11 cellular contexts compared by ENCODE assay signal in the genomic region with DNA sequence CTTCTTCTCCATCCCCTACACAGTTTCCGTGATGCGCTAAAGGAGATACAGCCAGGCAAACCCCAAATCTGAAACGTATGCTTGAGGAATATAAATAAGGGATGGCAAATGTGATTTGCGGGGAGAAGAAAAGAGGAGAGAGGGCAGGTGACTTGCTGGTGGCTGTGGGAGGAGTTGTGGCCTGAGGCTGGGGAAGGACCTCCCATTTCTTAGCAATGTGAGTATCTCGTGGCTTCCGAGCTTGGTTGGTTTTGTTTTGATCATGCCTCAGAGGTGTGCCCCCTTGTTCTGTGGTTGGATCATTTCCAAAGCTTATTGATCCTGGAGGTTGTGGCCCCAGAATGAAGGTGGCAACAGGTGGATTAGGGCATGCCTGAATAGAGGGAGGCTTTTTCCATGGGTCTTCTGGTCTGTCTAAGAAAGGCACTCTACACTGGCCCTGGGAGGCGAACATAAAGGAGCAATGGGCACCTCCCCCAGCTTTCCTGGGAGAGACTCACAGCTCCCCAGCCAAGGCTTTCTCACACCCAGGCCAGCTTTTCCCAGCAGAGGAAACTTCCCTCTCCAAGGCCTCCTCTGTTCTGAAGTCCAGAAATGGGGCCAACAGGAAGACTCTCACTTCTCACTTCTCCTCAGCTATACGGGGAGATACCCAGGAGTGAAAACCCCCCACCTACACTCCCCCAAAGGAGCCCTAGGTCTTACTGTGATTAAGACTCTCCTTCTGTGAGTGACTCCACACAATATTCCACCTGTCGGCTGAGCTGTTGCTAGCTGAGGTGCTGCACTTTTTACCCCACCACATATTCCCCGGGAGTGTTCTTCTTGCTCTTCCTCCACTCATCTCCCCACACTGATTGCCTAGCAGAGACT. TPM values are rescaled to one million over a fixed set of nuclear protein-coding genes. Genes with fewer than 3 reads are reported as not detected.
DNase-seq lines count a peak whose midpoint lies in the region; ATAC-seq lines count a peak whose summit lies in the region.
"Had no signal": no experiment of that assay in that cellular context is flagged by ENCODE, and none has a peak within 500 bp of the region (broad histone marks: within the 10 kb centered on the region; RNA-seq: fewer than 3 reads in every experiment).

No MANE protein-coding gene starts in this region.

- intact Hi-C loops in Right ventricle myocardium superior (cut with DNase I), result no loop called here

- no peak overlapping the region for H3K27ac Mint-ChIP-seq in activated naive CD4-positive, alpha-beta T cell treated with anti-CD3 and anti-CD28 coated beads, Interleukin-2, amount 10 ng/mL, durations not matched to agents 7 days and 5 days

- peak; percentile 43 for DNase-seq in activated naive CD4-positive, alpha-beta T cell treated with Interleukin-2 at 50 U/mL for 16 hours
- no peak for DNase-seq in activated naive CD4-positive, alpha-beta T cell (lab: John Stamatoyannopoulos, UW)
- DNase-seq in activated naive CD4-positive, alpha-beta T cell treated with anti-CD3 and anti-CD28 coated beads, Interleukin-2, amount 10 ng/mL, durations not matched to agents 7 days and 5 days, result peak; percentile 32
- DNase-seq in stimulated activated naive CD8-positive, alpha-beta T cell treated with anti-CD3 and anti-CD28 coated beads, Interleukin-15, Interleukin-2, amounts not matched to agents 100 U/mL and 50 U/mL, for 24 hours, result peak; percentile 56
- no peak for DNase-seq in DMS 273 treated with DMSO at 0.1 percent for 48 hours (lab: John Stamatoyannopoulos, UW)
- DNase-seq in central memory CD4-positive, alpha-beta T cell, result no peak
- DNase-seq in Right ventricle myocardium superior, result no peak

- H3K9me3 Mint-ChIP-seq in activated naive CD4-positive, alpha-beta T cell treated with anti-CD3 and anti-CD28 coated beads, Interleukin-2, amount 10 ng/mL, durations not matched to agents 7 days and 5 days, result no peaks in the 10 kb centered on the region

- H3K4me1 Mint-ChIP-seq in activated naive CD4-positive, alpha-beta T cell treated with anti-CD3 and anti-CD28 coated beads, Interleukin-2, amount 10 ng/mL, durations not matched to agents 7 days and 5 days, result peaks cover 11% of the 10 kb centered on the region

- ATAC-seq in HG03060 (IDR thresholded peaks at IDR 0.05; ENCODE audit: low read depth, unreplicated experiment) (peak; percentile 52), Right ventricle myocardium superior (ENCODE audit: poor library complexity) (no peak)
- ATAC-seq in stimulated activated naive CD8-positive, alpha-beta T cell treated with anti-CD3 and anti-CD28 coated beads, Interleukin-15, Interleukin-2, amounts not matched to agents 100 U/mL and 50 U/mL, for 24 hours, result peak; percentile 88

- H3K36me3 Mint-ChIP-seq in activated naive CD4-positive, alpha-beta T cell treated with anti-CD3 and anti-CD28 coated beads, Interleukin-2, amount 10 ng/mL, durations not matched to agents 7 days and 5 days, result no peaks in the 10 kb centered on the region

- no peak overlapping the region for H3K4me3 Mint-ChIP-seq in activated naive CD4-positive, alpha-beta T cell treated with anti-CD3 and anti-CD28 coated beads, Interleukin-2, amount 10 ng/mL, durations not matched to agents 7 days and 5 days

- CTCF ChIA-PET in activated naive CD4-positive, alpha-beta T cell treated with anti-CD3 and anti-CD28 coated beads, Interleukin-2, amount 10 ng/mL, durations not matched to agents 7 days and 5 days (lab: Charles Lee), result no interaction called here

- H3K27me3 Mint-ChIP-seq in activated naive CD4-positive, alpha-beta T cell treated with anti-CD3 and anti-CD28 coated beads, Interleukin-2, amount 10 ng/mL, durations not matched to agents 7 days and 5 days, result peaks cover 8% of the 10 kb centered on the region

RNA-seq across cellular contexts. Expression of a gene that starts 40.0 kb away (rescaled TPM):
- not detected for total RNA-seq in Right ventricle myocardium superior
- total RNA-seq: mononuclear cell; subcutaneous adipose tissue; T-helper 1 cell treated with Interleukin-12 subunit alpha and Interleukin-12 subunit beta and Interleukin-4 antibody, amounts not matched to agents 30 ng/mL and 1 ng/mL, for 36 hours had no signal

Comparison
In these comparisons a context has a peak if more than half of its experiments do, and no peak if none do; other contexts are left out.
1. DNase-seq: peak in activated naive CD4-positive, alpha-beta T cell treated with Interleukin-2 at 50 U/mL for 16 hours (single experiment), activated naive CD4-positive, alpha-beta T cell treated with anti-CD3 and anti-CD28 coated beads, Interleukin-2, amount 10 ng/mL, durations not matched to agents 7 days and 5 days (single experiment) and stimulated activated naive CD8-positive, alpha-beta T cell treated with anti-CD3 and anti-CD28 coated beads, Interleukin-15, Interleukin-2, amounts not matched to agents 100 U/mL and 50 U/mL, for 24 hours (single experiment); none in activated naive CD4-positive, alpha-beta T cell (0 of 4), DMS 273 treated with DMSO at 0.1 percent for 48 hours (single experiment), central memory CD4-positive, alpha-beta T cell (single experiment) and Right ventricle myocardium superior (single experiment).